In the genomic region with DNA sequence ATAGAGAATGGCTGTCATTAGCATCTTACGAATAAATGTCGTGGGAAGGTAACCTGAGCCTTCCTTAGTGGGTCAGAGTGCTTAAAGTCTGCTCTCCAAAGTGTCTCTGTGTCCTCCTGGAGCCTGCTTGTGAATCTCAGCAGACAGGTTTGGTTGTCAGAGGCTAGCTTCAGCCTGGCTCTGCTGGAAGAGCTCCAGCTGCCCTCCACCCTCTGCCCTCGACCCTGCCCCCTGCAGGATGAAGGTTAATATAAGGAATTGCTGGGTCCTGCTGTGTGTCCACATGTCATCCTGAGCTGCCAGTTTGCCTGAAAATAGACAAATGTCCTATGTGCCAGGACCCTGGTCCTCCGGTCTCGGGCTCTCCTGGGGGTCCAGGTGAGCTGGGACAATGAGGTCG, we compare ENCODE assay signal across 14 cellular contexts. TPM values are rescaled to one million over a fixed set of nuclear protein-coding genes. Genes with fewer than 3 reads are reported as not detected.
A peak's percentile ranks its signal among the peaks of the same experiment; 100 is the strongest.
DNase-seq lines count a peak whose midpoint lies in the region; ATAC-seq and TF ChIP-seq lines count a peak whose summit lies in the region.
"Had no signal": no experiment of that assay in that cellular context is flagged by ENCODE, and none has a peak within 500 bp of the region (broad histone marks: within the 10 kb centered on the region; RNA-seq: fewer than 3 reads in every experiment).

No MANE protein-coding gene starts in this region.

- in situ Hi-C loops in brain microvascular endothelial cell (cut with HindIII; ENCODE audit: low pct_ligation_motif_present, low sequenced_read_pairs) = loop anchor here (25.0 kb wide), 1 partner anchor 249 kb away; no protein-coding TSS in a partner anchor

- no peak overlapping the region for H3K4me3 Mint-ChIP-seq in neural progenitor cell

- no peaks in the 10 kb centered on the region for H3K36me3 Mint-ChIP-seq in neural progenitor cell

- H3K9me3 Mint-ChIP-seq in neural progenitor cell = no peaks in the 10 kb centered on the region

- H3K4me3 ChIP-seq in LNCaP clone FGC (ENCODE audit: low read depth, low read length) (no peak overlapping the region), brain microvascular endothelial cell (ENCODE audit: low read depth, low read length) (no peak overlapping the region), neural progenitor cell (no peak overlapping the region)

- no peaks in the 10 kb centered on the region for H3K27me3 ChIP-seq in brain microvascular endothelial cell (replicated peaks)
- H3K27me3 ChIP-seq in neural progenitor cell = no peaks in the 10 kb centered on the region

- no peaks in the 10 kb centered on the region for H3K79me2 ChIP-seq in neural progenitor cell (ENCODE audit: low read depth)
- H3K79me2 ChIP-seq: parathyroid adenoma had no signal

- H3K9ac ChIP-seq in neural progenitor cell = no peak overlapping the region
- H3K9ac ChIP-seq: parathyroid adenoma had no signal

- no peak overlapping the region for H3K27ac ChIP-seq in brain microvascular endothelial cell
- no peak overlapping the region for H3K27ac ChIP-seq in neural progenitor cell
- H3K27ac ChIP-seq: parathyroid adenoma had no signal

- no peak overlapping the region for H3K27ac Mint-ChIP-seq in neural progenitor cell

- peaks cover 21% of the 10 kb centered on the region for H3K27me3 Mint-ChIP-seq in neural progenitor cell (ENCODE audit: insufficient read depth, low read depth)

- H3K36me3 ChIP-seq in brain microvascular endothelial cell (replicated peaks) = no peaks in the 10 kb centered on the region
- no peaks in the 10 kb centered on the region for H3K36me3 ChIP-seq in neural progenitor cell

- no peak overlapping the region for H2AFZ ChIP-seq in neural progenitor cell (replicated peaks)
- H2AFZ ChIP-seq: parathyroid adenoma had no signal

- H3K4me1 ChIP-seq in neural progenitor cell = peaks cover 6% of the 10 kb centered on the region
- H3K4me1 ChIP-seq: parathyroid adenoma had no signal

- TF ChIP-seq CTCF in GM12873 (IDR thresholded peaks at IDR 0.05; ENCODE audit: insufficient read depth, low read depth, low read length, missing control alignments) (peak; percentile 35), LNCaP clone FGC (IDR thresholded peaks at IDR 0.05; ENCODE audit: control insufficient read depth, extremely low read depth, insufficient read depth) (0 out of 2 replicates have a peak, but pooled peaks have one; percentile 6), brain microvascular endothelial cell (IDR thresholded peaks at IDR 0.05; ENCODE audit: low read depth, low read length, missing control alignments) (peak; percentile 4), neural progenitor cell (IDR thresholded peaks at IDR 0.05) (peak; percentile 45)

- no peaks in the 10 kb centered on the region for H3F3A ChIP-seq in neural progenitor cell (ENCODE audit: low read depth)

- H3K4me2 ChIP-seq in neural progenitor cell = no peak overlapping the region

- no peak for DNase-seq in LNCaP clone FGC (ENCODE audit: low read depth)
- DNase-seq in brain microvascular endothelial cell = no peak
- DNase-seq in neural progenitor cell (ENCODE audit: low spot score) = peak; percentile 34
- DNase-seq in NCI-H226 = no peak
- DNase-seq: activated effector memory CD4-positive, alpha-beta T cell treated with anti-CD3 and anti-CD28 coated beads, Interleukin-2, amount 50 U/mL, for 16 hours; amniotic stem cell; C1 segment of cervical spinal cord; NCI-H2029; stimulated activated CD4-positive, alpha-beta T cell treated with anti-CD3 and anti-CD28 coated beads, Interleukin-4, amount 100 ng/mL, for 4 hours had no signal

- no peaks in the 10 kb centered on the region for H3K9me3 ChIP-seq in neural progenitor cell (ENCODE audit: low read depth)

- no peaks in the 10 kb centered on the region for H4K20me1 ChIP-seq in neural progenitor cell (ENCODE audit: low read depth)

- peaks cover 33% of the 10 kb centered on the region for H3K4me1 Mint-ChIP-seq in neural progenitor cell

- ATAC-seq in GM19023 (IDR thresholded peaks at IDR 0.05; ENCODE audit: unreplicated experiment) (no peak), GM21367 (IDR thresholded peaks at IDR 0.05; ENCODE audit: unreplicated experiment) (no peak)
- ATAC-seq: left lobe of liver had no signal

RNA-seq across cellular contexts. Expression of a gene that starts 33.5 kb away (rescaled TPM):
- 2.6 and 4.6 TPM in 2 replicates for total RNA-seq in neural progenitor cell (ENCODE audit: low replicate concordance)
